14 cellular contexts compared by ENCODE assay signal in the genomic region with DNA sequence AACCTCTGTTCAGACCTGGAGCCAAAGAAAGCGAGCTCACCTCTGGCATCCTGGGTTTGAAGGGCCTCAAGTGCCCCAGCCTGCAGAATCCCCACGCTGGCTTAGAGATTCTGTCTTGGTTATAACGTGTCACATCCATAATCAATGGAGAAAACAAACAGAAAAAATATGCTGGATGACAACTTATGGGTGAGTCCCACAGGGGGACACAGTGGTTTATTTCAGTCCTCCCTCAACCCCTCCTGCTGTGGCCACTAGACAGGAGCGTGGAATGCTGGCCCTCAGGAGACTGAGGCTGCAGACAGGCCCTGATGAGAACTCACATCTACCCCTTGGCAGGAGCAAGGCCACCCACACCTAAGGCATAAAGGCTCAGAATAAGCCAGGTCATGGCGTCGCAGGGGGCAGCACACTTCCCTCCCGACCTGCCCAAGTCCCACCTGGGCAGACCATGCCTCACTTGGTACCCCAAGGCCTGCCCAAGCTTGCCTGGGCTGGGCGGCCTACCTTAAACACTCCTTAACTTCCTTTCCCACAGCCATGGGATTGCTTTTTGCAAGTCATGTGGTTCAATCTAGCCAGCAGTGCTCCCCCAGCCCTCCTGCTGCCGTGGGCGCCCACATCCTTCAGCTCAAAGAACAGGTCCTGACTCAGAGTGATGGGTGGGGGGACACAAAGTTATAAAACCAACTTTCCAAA. TPM values are rescaled to one million over a fixed set of nuclear protein-coding genes. Genes with fewer than 3 reads are reported as not detected.
A peak's percentile ranks its signal among the peaks of the same experiment; 100 is the strongest.
DNase-seq lines count a peak whose midpoint lies in the region; ATAC-seq, FAIRE-seq and TF ChIP-seq lines count a peak whose summit lies in the region.
"Had no signal": no experiment of that assay in that cellular context is flagged by ENCODE, and none has a peak within 500 bp of the region (broad histone marks: within the 10 kb centered on the region; RNA-seq: fewer than 3 reads in every experiment).

No MANE protein-coding gene starts in this region.

- peaks cover 51% of the 10 kb centered on the region for H3K36me3 Mint-ChIP-seq in activated CD4-positive, alpha-beta memory T cell treated with anti-CD3 and anti-CD28 coated beads for 36 hours
- H3K36me3 Mint-ChIP-seq in effector memory CD8-positive, alpha-beta T cell (ENCODE audit: insufficient read depth), result peaks cover 64% of the 10 kb centered on the region
- H3K36me3 Mint-ChIP-seq in stimulated activated naive B cell treated with anti-CD40 and anti-IgM and Interleukin-4, amounts not matched to agents 10 μg/mL and 1 μg/mL and 100 μg/mL, for 72 hours, result peaks cover 45 to 77% of the 10 kb centered on the region in 2 donors

- H3K9me3 ChIP-seq in HepG2 (ENCODE audit: low read length) (no peaks in the 10 kb centered on the region), right lobe of liver (no peaks in the 10 kb centered on the region)

- intact Hi-C loops in HepG2 (cut with micrococcal nuclease; ENCODE audit: unreplicated experiment), result no loop called here
- intact Hi-C loops in right lobe of liver (cut with DNase I), result no loop called here
- intact Hi-C loops in activated CD4-positive, alpha-beta memory T cell treated with anti-CD3 and anti-CD28 coated beads for 36 hours (cut with micrococcal nuclease), result no loop called here

- peaks cover 44% of the 10 kb centered on the region for H4K20me1 ChIP-seq in HepG2 (ENCODE audit: insufficient read depth, low read length)

- peaks cover 14% of the 10 kb centered on the region for H3K9me3 Mint-ChIP-seq in activated CD4-positive, alpha-beta memory T cell treated with anti-CD3 and anti-CD28 coated beads for 36 hours
- peaks cover 0 to 2% of the 10 kb centered on the region in 2 donors for H3K9me3 Mint-ChIP-seq in effector memory CD8-positive, alpha-beta T cell
- peaks cover 5 to 8% of the 10 kb centered on the region in 2 donors for H3K9me3 Mint-ChIP-seq in stimulated activated naive B cell treated with anti-CD40 and anti-IgM and Interleukin-4, amounts not matched to agents 10 μg/mL and 1 μg/mL and 100 μg/mL, for 72 hours

- ATAC-seq in HepG2 (peak; percentile 1), right lobe of liver (no peak), GM19452 (IDR thresholded peaks at IDR 0.05; ENCODE audit: unreplicated experiment) (no peak)
- no peak for ATAC-seq in effector memory CD8-positive, alpha-beta T cell (replicated peaks)
- no peak for ATAC-seq in stimulated activated naive B cell treated with anti-CD40 and anti-IgM and Interleukin-4, amounts not matched to agents 10 μg/mL and 1 μg/mL and 100 μg/mL, for 72 hours (replicated peaks)
- ATAC-seq: left colon had no signal

- 95% methylated on average over 10 of the region's 10 CpGs for WGBS in HepG2 (ENCODE audit: low lambda C conversion rate)
- WGBS in right lobe of liver (ENCODE audit: insufficient coverage, low coverage, low lambda C conversion rate, missing lambda C conversion rate), result no CpG with 5 or more reads among the region's 10 CpGs

- H3K4me1 ChIP-seq in HepG2 (ENCODE audit: insufficient read depth, low read length), result peaks cover 37% of the 10 kb centered on the region
- H3K4me1 ChIP-seq in right lobe of liver, result peaks cover 0 to 22% (median 5%) of the 10 kb centered on the region in 4 donors

- CTCF ChIA-PET in HepG2 (lab: Yijun Ruan, JAX; ENCODE audit: low intra/inter-chr PET ratio, low total read pairs), result no interaction called here
- CTCF ChIA-PET in activated CD4-positive, alpha-beta memory T cell treated with anti-CD3 and anti-CD28 coated beads for 36 hours (lab: Charles Lee), result no interaction called here

- TF ChIP-seq RAD21 in HepG2 (CRISPR knock-in tag; IDR thresholded peaks at IDR 0.05), result no peak; the same call in 1 of the 2 replicates

- no peak overlapping the region for H2AFZ ChIP-seq in HepG2 (ENCODE audit: low read length)

- H3K27me3 ChIP-seq in HepG2 (ENCODE audit: control insufficient read depth in 1 of 2, insufficient read depth in 2 of 2, low read length in 2 of 2) (no peaks in the 10 kb centered on the region), right lobe of liver (no peaks in the 10 kb centered on the region)
- H3K27me3 ChIP-seq: cardiac muscle cell had no signal

- peaks cover 5 to 8% of the 10 kb centered on the region in 2 experiments for H3K36me3 ChIP-seq in HepG2 (replicated peaks in 1 of 2; ENCODE audit: control insufficient read depth in 1 of 2, insufficient read depth in 2 of 2, low read length in 2 of 2)
- H3K36me3 ChIP-seq in right lobe of liver, result peaks cover 0 to 4% (median 0%) of the 10 kb centered on the region in 4 donors
- H3K36me3 ChIP-seq: cardiac muscle cell had no signal

- H3K27me3 Mint-ChIP-seq in activated CD4-positive, alpha-beta memory T cell treated with anti-CD3 and anti-CD28 coated beads for 36 hours, result no peaks in the 10 kb centered on the region
- no peaks in the 10 kb centered on the region for H3K27me3 Mint-ChIP-seq in effector memory CD8-positive, alpha-beta T cell
- H3K27me3 Mint-ChIP-seq in stimulated activated naive B cell treated with anti-CD40 and anti-IgM and Interleukin-4, amounts not matched to agents 10 μg/mL and 1 μg/mL and 100 μg/mL, for 72 hours, result no peaks in the 10 kb centered on the region

- H3K4me3 ChIP-seq in HepG2 (replicated peaks in 1 of 3; ENCODE audit: insufficient read depth in 1 of 3, low read depth in 2 of 3, low read length in 3 of 3), result no peak overlapping the region
- no peak overlapping the region for H3K4me3 ChIP-seq in right lobe of liver
- H3K4me3 ChIP-seq: cardiac muscle cell had no signal

- DNase-seq in HepG2 (ENCODE audit: low spot score), result no peak
- DNase-seq in right lobe of liver, result no peak
- no peak for DNase-seq in activated CD4-positive, alpha-beta memory T cell treated with anti-CD3 and anti-CD28 coated beads for 36 hours
- DNase-seq in effector memory CD8-positive, alpha-beta T cell, result no peak
- DNase-seq in stimulated activated naive B cell treated with anti-CD40 and anti-IgM and Interleukin-4, amounts not matched to agents 10 μg/mL and 1 μg/mL and 100 μg/mL, for 72 hours, result no peak
- no peak for DNase-seq in cerebellar nuclear complex (lab: John Stamatoyannopoulos, UW)
- DNase-seq in H4 (ENCODE audit: low spot score), result no peak
- DNase-seq: activated CD4-positive, alpha-beta T cell treated with anti-CD3 and anti-CD28 coated beads, Interleukin-2, amount 50 U/mL, for 1 hour; activated effector memory CD4-positive, alpha-beta T cell treated with anti-CD3 and anti-CD28 coated beads, Interleukin-2, amount 50 U/mL, for 16 hours; left colon; NCI-H510A; stimulated activated CD4-positive, alpha-beta T cell treated with anti-CD3 and anti-CD28 coated beads, Interleukin-12 subunit alpha, Interleukin-12 subunit beta, amount 100 ng/mL, for 4 hours had no signal

- H3K27ac Mint-ChIP-seq in activated CD4-positive, alpha-beta memory T cell treated with anti-CD3 and anti-CD28 coated beads for 36 hours, result peak overlapping the region; percentile 23
- peak overlapping the region; percentile 66 to 95 for H3K27ac Mint-ChIP-seq in effector memory CD8-positive, alpha-beta T cell
- H3K27ac Mint-ChIP-seq in stimulated activated naive B cell treated with anti-CD40 and anti-IgM and Interleukin-4, amounts not matched to agents 10 μg/mL and 1 μg/mL and 100 μg/mL, for 72 hours, result peak overlapping the region; percentile 87

- FAIRE-seq in HepG2 (lab: Jason Lieb, UNC), result no peak

- TF ChIP-seq POLR2A in HepG2 (IDR thresholded peaks at IDR 0.05; ENCODE audit: insufficient read depth in 1 of 2, low read depth in 2 of 2, low read length in 2 of 2), result peak in 1 of 2 experiments; percentile 57; a peak in 1 of 4 replicates
- no peak for TF ChIP-seq POLR2A in right lobe of liver (IDR thresholded peaks at IDR 0.05)

- H3K4me3 Mint-ChIP-seq in activated CD4-positive, alpha-beta memory T cell treated with anti-CD3 and anti-CD28 coated beads for 36 hours, result no peak overlapping the region
- H3K4me3 Mint-ChIP-seq in effector memory CD8-positive, alpha-beta T cell, result no peak overlapping the region
- no peak overlapping the region for H3K4me3 Mint-ChIP-seq in stimulated activated naive B cell treated with anti-CD40 and anti-IgM and Interleukin-4, amounts not matched to agents 10 μg/mL and 1 μg/mL and 100 μg/mL, for 72 hours

- POLR2A ChIA-PET in HepG2 (lab: Yijun Ruan, JAX), result no interaction called here
- POLR2A ChIA-PET in activated CD4-positive, alpha-beta memory T cell treated with anti-CD3 and anti-CD28 coated beads for 36 hours (lab: Charles Lee), result no interaction called here

- H3K79me2 ChIP-seq in HepG2 (ENCODE audit: insufficient read depth, low read length), result peaks cover 18% of the 10 kb centered on the region

- no peak overlapping the region for H3K4me2 ChIP-seq in HepG2 (ENCODE audit: low read depth, low read length)

- H3K9ac ChIP-seq in HepG2 (ENCODE audit: insufficient read depth, low read depth, low read length), result no peak overlapping the region

- TF ChIP-seq CTCF in HepG2 (CRISPR knock-in tag; IDR thresholded peaks at IDR 0.05), result no peak
- no peak for TF ChIP-seq CTCF in right lobe of liver (IDR thresholded peaks at IDR 0.05)

- peaks cover 18% of the 10 kb centered on the region for H3K4me1 Mint-ChIP-seq in activated CD4-positive, alpha-beta memory T cell treated with anti-CD3 and anti-CD28 coated beads for 36 hours (ENCODE audit: low read depth)
- peaks cover 32 to 33% of the 10 kb centered on the region in 2 donors for H3K4me1 Mint-ChIP-seq in effector memory CD8-positive, alpha-beta T cell (ENCODE audit: low read depth in 2 of 2)
- peaks cover 20 to 31% of the 10 kb centered on the region in 2 donors for H3K4me1 Mint-ChIP-seq in stimulated activated naive B cell treated with anti-CD40 and anti-IgM and Interleukin-4, amounts not matched to agents 10 μg/mL and 1 μg/mL and 100 μg/mL, for 72 hours

- no TSS peak for BruUV-seq in HepG2 (replicated peaks; lab: Mats Ljungman, UMichigan)

- in situ Hi-C loops in HepG2 (cut with HindIII; ENCODE audit: extremely low pct_ligation_motif_present, low pct_unique_long_range_greater_than_20kb), result no loop called here

- no peak for TF ChIP-seq EP300 in HepG2 (IDR thresholded peaks at IDR 0.05; ENCODE audit: low read depth in 2 of 2, low read length in 2 of 2)
- no peak for TF ChIP-seq EP300 in HepG2 (CRISPR knock-in tag; IDR thresholded peaks at IDR 0.05; ENCODE audit: borderline replicate concordance)

- H3K27ac ChIP-seq in HepG2 (ENCODE audit: extremely low read length, insufficient read depth, low read length) (no peak overlapping the region), right lobe of liver (no peak overlapping the region)
- H3K27ac ChIP-seq: cardiac muscle cell had no signal

RNA-seq across cellular contexts. Expression of a gene that starts 19.9 kb away (rescaled TPM):
- total RNA-seq in HepG2 (2016; rRNA removed; fragmentation: Illumina TruSeq; extraction: Trizol) (201 and 272 TPM in 2 replicates), right lobe of liver (10 to 100 TPM; 37.5 to 97.0 (median 57.6) TPM)
- total RNA-seq in HepG2 (2016; cell fraction: cytosol; rRNA removed; fragmentation: Illumina TruSeq; extraction: Trizol; ENCODE audit: low read depth), result 111 and 117 TPM in 2 replicates
- 197 and 297 TPM in 2 replicates for total RNA-seq in HepG2 (2016; cell fraction: insoluble cytoplasmic fraction; rRNA removed; fragmentation: Illumina TruSeq; extraction: Trizol)
- 232 and 238 TPM in 2 replicates for total RNA-seq in HepG2 (2016; cell fraction: membrane; rRNA removed; fragmentation: Illumina TruSeq; extraction: Trizol)
- total RNA-seq in HepG2 (2016; cell fraction: nucleus; rRNA removed; fragmentation: Illumina TruSeq; extraction: Trizol), result 71.7 and 82.5 TPM in 2 replicates
- polyA plus RNA-seq in HepG2 (2011; rRNA removed), result 122 and 155 TPM in 2 replicates
- polyA plus RNA-seq in HepG2 (2011; cell fraction: cytosol; rRNA removed), result 137 and 167 TPM in 2 replicates
- polyA plus RNA-seq in HepG2 (2011; cell fraction: nucleus; rRNA removed), result 30.5 and 38.2 TPM in 2 replicates
- 187 and 191 TPM in 2 replicates for polyA plus RNA-seq in HepG2 (2012)
- polyA plus RNA-seq in HepG2 (2016; cell fraction: cytosol; fragmentation: Illumina TruSeq; extraction: Trizol; ENCODE audit: low read depth), result 119 TPM in 2 replicates
- 279 and 314 TPM in 2 replicates for polyA plus RNA-seq in HepG2 (2016; cell fraction: insoluble cytoplasmic fraction; fragmentation: Illumina TruSeq; extraction: Trizol; ENCODE audit: low read depth)
- 211 and 215 TPM in 2 replicates for polyA plus RNA-seq in HepG2 (2016; cell fraction: membrane; fragmentation: Illumina TruSeq; extraction: Trizol; ENCODE audit: low read depth)
- 118 and 123 TPM in 2 replicates for polyA plus RNA-seq in HepG2 (2016; cell fraction: nucleus; fragmentation: Illumina TruSeq; extraction: Trizol; ENCODE audit: insufficient read depth, low read depth)
- polyA minus RNA-seq in HepG2 (2011; rRNA and poly(A)+ RNA removed; ENCODE audit: low replicate concordance), result 66.1 and 73.1 TPM in 2 replicates
- 41.1 and 44.7 TPM in 2 replicates for polyA minus RNA-seq in HepG2 (2011; cell fraction: cytosol; rRNA and poly(A)+ RNA removed)
- 22.7 and 28.1 TPM in 2 replicates for polyA minus RNA-seq in HepG2 (2011; cell fraction: nucleus; rRNA and poly(A)+ RNA removed)
- 100 to 1,000 TPM; 102 to 107 TPM for total RNA-seq in activated CD4-positive, alpha-beta memory T cell treated with anti-CD3 and anti-CD28 coated beads for 36 hours
- total RNA-seq in H4 (2014; rRNA removed; shearing (Covaris generic)), result 194 and 221 TPM in 2 replicates

Comparison
In these comparisons a context has a peak if more than half of its experiments do, and no peak if none do; other contexts are left out.
1. H3K27ac Mint-ChIP-seq: peak in every context shown above with its lines; median percentile 87 in stimulated activated naive B cell treated with anti-CD40 and anti-IgM and Interleukin-4, amounts not matched to agents 10 μg/mL and 1 μg/mL and 100 μg/mL, for 72 hours; 80 in effector memory CD8-positive, alpha-beta T cell; 23 in activated CD4-positive, alpha-beta memory T cell treated with anti-CD3 and anti-CD28 coated beads for 36 hours.